Comparison of ENCODE assay signal across 1 cellular context in the genomic region with DNA sequence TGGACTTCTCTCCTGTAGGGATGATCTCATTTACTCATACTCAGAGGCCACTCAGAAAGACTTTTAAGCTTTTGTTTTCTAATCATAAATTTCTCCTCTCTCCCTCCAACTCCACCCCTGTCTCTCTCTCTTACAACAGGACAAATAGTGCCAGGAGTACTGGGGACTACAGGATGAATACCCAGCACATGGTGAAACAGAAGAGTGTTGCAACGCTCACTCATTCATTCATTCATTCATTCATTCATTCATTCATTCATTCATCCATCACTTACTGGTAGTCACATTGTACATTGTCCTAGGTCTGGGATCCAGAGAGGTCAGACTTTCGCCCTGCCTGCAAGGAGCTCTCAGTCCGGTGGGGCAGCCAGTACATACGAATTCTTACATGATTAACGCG.
TF ChIP-seq lines count a peak whose summit lies in the region.

No MANE protein-coding gene starts in this region.

TF ChIP-seq in H1, 55 proteins besides CTCF, POLR2A, EP300 and RAD21 (continued from another document):
- TF ChIP-seq KDM5A (IDR thresholded peaks at IDR 0.05; ENCODE audit: low read length) = no peak
- TF ChIP-seq RBBP5 (IDR thresholded peaks at IDR 0.05; ENCODE audit: borderline replicate concordance, low read depth, low read length) = no peak
- TF ChIP-seq RFX5 (IDR thresholded peaks at IDR 0.05; ENCODE audit: borderline replicate concordance, low read depth, low read length) = no peak
- TF ChIP-seq CTBP2 (IDR thresholded peaks at IDR 0.05; ENCODE audit: borderline replicate concordance, insufficient read depth, insufficient read length, low read length) = no peak
- TF ChIP-seq GABPA (IDR thresholded peaks at IDR 0.05; ENCODE audit: borderline replicate concordance, insufficient read depth, low read length) = no peak
- TF ChIP-seq SP1 (IDR thresholded peaks at IDR 0.05; ENCODE audit: low read depth, low read length) = no peak
- TF ChIP-seq RNF2 (IDR thresholded peaks at IDR 0.05; ENCODE audit: borderline replicate concordance, low read depth, low read length, missing control alignments, poor library complexity, severe bottlenecking) = no peak
- no peak for TF ChIP-seq TEAD4 (IDR thresholded peaks at IDR 0.05; ENCODE audit: low read depth, low read length)
- no peak for TF ChIP-seq HDAC2 (IDR thresholded peaks at IDR 0.05; ENCODE audit: borderline replicate concordance in 1 of 2, low read depth in 2 of 2, low read length in 2 of 2)
- TF ChIP-seq, protein P1, sequence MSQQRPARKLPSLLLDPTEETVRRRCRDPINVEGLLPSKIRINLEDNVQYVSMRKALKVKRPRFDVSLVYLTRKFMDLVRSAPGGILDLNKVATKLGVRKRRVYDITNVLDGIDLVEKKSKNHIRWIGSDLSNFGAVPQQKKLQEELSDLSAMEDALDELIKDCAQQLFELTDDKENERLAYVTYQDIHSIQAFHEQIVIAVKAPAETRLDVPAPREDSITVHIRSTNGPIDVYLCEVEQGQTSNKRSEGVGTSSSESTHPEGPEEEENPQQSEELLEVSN (IDR thresholded peaks at IDR 0.05) = no peak
- no peak for TF ChIP-seq NANOG (IDR thresholded peaks at IDR 0.05; ENCODE audit: insufficient read depth, low read depth, low read length, poor library complexity, severe bottlenecking)
- TF ChIP-seq KDM1A (IDR thresholded peaks at IDR 0.05; ENCODE audit: borderline replicate concordance, low read length) = no peak
- no peak for TF ChIP-seq TBP (IDR thresholded peaks at IDR 0.05; ENCODE audit: low read depth, low read length)
- no peak for TF ChIP-seq FOSL1 (IDR thresholded peaks at IDR 0.05; ENCODE audit: insufficient read depth, low read depth, low read length)
